ENCODE assay signal across 13 cellular contexts in genomic region chr5:132629230-132629944, GRCh38. TPM values are rescaled to one million over a fixed set of nuclear protein-coding genes. Genes with fewer than 3 reads are reported as not detected.
A peak's percentile ranks its signal among the peaks of the same experiment; 100 is the strongest.
DNase-seq lines count a peak whose midpoint lies in the region; ATAC-seq, FAIRE-seq and TF ChIP-seq lines count a peak whose summit lies in the region.
"Had no signal": no experiment of that assay in that cellular context is flagged by ENCODE, and none has a peak within 500 bp of the region (broad histone marks: within the 10 kb centered on the region; RNA-seq: fewer than 3 reads in every experiment).

No MANE protein-coding gene starts in this region.

- H3K36me3 Mint-ChIP-seq in endodermal cell (ENCODE audit: low read depth) = peaks cover 56% of the 10 kb centered on the region

- TF ChIP-seq CTCF in GM20000 (IDR thresholded peaks at IDR 0.05; ENCODE audit: extremely low read depth, missing control alignments) (no peak), uterus (IDR thresholded peaks at IDR 0.05) (no peak), endodermal cell (conservative IDR thresholded peaks at IDR 0.05) (no peak)

- H3K4me3 ChIP-seq in effector memory CD4-positive, alpha-beta T cell (ENCODE audit: insufficient read depth, low read depth, low read length, poor library complexity, severe bottlenecking) = no peak overlapping the region
- H3K4me3 ChIP-seq in uterus (no peak overlapping the region), endodermal cell (ENCODE audit: low read length) (no peak overlapping the region)

- H3K9me3 ChIP-seq in effector memory CD4-positive, alpha-beta T cell (ENCODE audit: control insufficient read depth, low read length) = no peaks in the 10 kb centered on the region
- H3K9me3 ChIP-seq in uterus (no peaks in the 10 kb centered on the region), endodermal cell (ENCODE audit: control insufficient read depth, low read length) (no peaks in the 10 kb centered on the region)

- DNase-seq in GM18507 (ENCODE audit: extremely low spot score, insufficient read length, low read depth) (no peak), GM20000 (ENCODE audit: low spot score) (peak; percentile 55), uterus (no peak), endodermal cell (no peak), left lobe of liver (ENCODE audit: low spot score) (no peak)
- DNase-seq in effector memory CD4-positive, alpha-beta T cell = no peak
- DNase-seq: cerebellar nuclear complex, foreskin fibroblast, NCI-H1105 treated with DMSO at 0.1 percent for 48 hours had no signal

- H3K4me1 ChIP-seq in effector memory CD4-positive, alpha-beta T cell (ENCODE audit: control insufficient read depth, insufficient read depth, low read length, poor library complexity, severe bottlenecking) = no peaks in the 10 kb centered on the region
- no peaks in the 10 kb centered on the region for H3K4me1 ChIP-seq in uterus
- H3K4me1 ChIP-seq in endodermal cell (ENCODE audit: control insufficient read depth, insufficient read depth, low read length) = peaks cover 3% of the 10 kb centered on the region

- no peak overlapping the region for H3K4me3 Mint-ChIP-seq in endodermal cell

- no peaks in the 10 kb centered on the region for H3K27me3 Mint-ChIP-seq in endodermal cell (ENCODE audit: insufficient read depth)

- peak; percentile 59 for FAIRE-seq in GM18507 (lab: Jason Lieb, UNC)

- H3K36me3 ChIP-seq in effector memory CD4-positive, alpha-beta T cell (ENCODE audit: control insufficient read depth, insufficient read depth, low read length) = peaks cover 3% of the 10 kb centered on the region
- no peaks in the 10 kb centered on the region for H3K36me3 ChIP-seq in uterus
- peaks cover 5% of the 10 kb centered on the region for H3K36me3 ChIP-seq in endodermal cell (ENCODE audit: control insufficient read depth, insufficient read depth, low read length)

- H3K27me3 ChIP-seq in effector memory CD4-positive, alpha-beta T cell (replicated peaks; ENCODE audit: control insufficient read depth, insufficient read depth, low read length, poor library complexity, severe bottlenecking) = no peaks in the 10 kb centered on the region
- H3K27me3 ChIP-seq in uterus = no peaks in the 10 kb centered on the region
- no peaks in the 10 kb centered on the region for H3K27me3 ChIP-seq in endodermal cell (ENCODE audit: control insufficient read depth, insufficient read depth, low read length, poor library complexity, severe bottlenecking)

- H3K27ac Mint-ChIP-seq in endodermal cell = no peak overlapping the region

- WGBS in endodermal cell (ENCODE audit: insufficient coverage in 1 of 2, insufficient read length in 1 of 2), 2 experiments = 95% methylated on average over 5 of the region's 5 CpGs

- peaks cover 6% of the 10 kb centered on the region for H3K4me1 Mint-ChIP-seq in endodermal cell

- TF ChIP-seq POLR2A in uterus (IDR thresholded peaks at IDR 0.05) = no peak

- intact Hi-C loops in uterus (cut with DNase I; ENCODE audit: low total_unique reads) = no loop called here

- peak; percentile 46 for ATAC-seq in HG03196 (IDR thresholded peaks at IDR 0.05; ENCODE audit: unreplicated experiment)
- no peak for ATAC-seq in left lobe of liver

- no peaks in the 10 kb centered on the region for H3K9me3 Mint-ChIP-seq in endodermal cell

- peak overlapping the region; percentile 33 for H3K27ac ChIP-seq in effector memory CD4-positive, alpha-beta T cell (ENCODE audit: insufficient read depth, low read length, poor library complexity, severe bottlenecking)
- H3K27ac ChIP-seq in uterus = no peak overlapping the region
- H3K27ac ChIP-seq in endodermal cell (ENCODE audit: low read depth, low read length) = no peak overlapping the region

- no peak overlapping the region for H3K9ac ChIP-seq in endodermal cell (ENCODE audit: extremely low read depth, low read length, poor library complexity, severe bottlenecking)

RNA-seq across cellular contexts. Expression of gene IL13, which starts 28.6 kb away (rescaled TPM):
- under 1 TPM in 1 of 4 donors, not detected in 3; 0.73 TPM for total RNA-seq in uterus
- total RNA-seq in endodermal cell = not detected
- not detected for polyA plus RNA-seq in endodermal cell (2013, experiment 1 of 2)
- polyA plus RNA-seq in endodermal cell (2013, experiment 2 of 2) = not detected
- not detected for total RNA-seq in left lobe of liver
- total RNA-seq: liver, OCI-LY7, pulmonary artery endothelial cell had no signal
- polyA plus RNA-seq: liver had no signal

RNA-seq across cellular contexts. Expression of gene IL4, which starts 44.4 kb away (rescaled TPM):
- not detected for total RNA-seq in uterus
- total RNA-seq in endodermal cell = not detected
- not detected for polyA plus RNA-seq in endodermal cell (2013, experiment 1 of 2)
- not detected for polyA plus RNA-seq in endodermal cell (2013, experiment 2 of 2)
- total RNA-seq in left lobe of liver = not detected
- total RNA-seq: liver, OCI-LY7, pulmonary artery endothelial cell had no signal
- polyA plus RNA-seq: liver had no signal
